In genomic region chr12:55705802-55706402, GRCh38 we compare ENCODE assay signal across 9 cellular contexts. TPM values are rescaled to one million over a fixed set of nuclear protein-coding genes. Genes with fewer than 3 reads are reported as not detected.
A peak's percentile ranks its signal among the peaks of the same experiment; 100 is the strongest.
DNase-seq lines count a peak whose midpoint lies in the region; ATAC-seq, FAIRE-seq and TF ChIP-seq lines count a peak whose summit lies in the region.
"Had no signal": no experiment of that assay in that cellular context is flagged by ENCODE, and none has a peak within 500 bp of the region (broad histone marks: within the 10 kb centered on the region; RNA-seq: fewer than 3 reads in every experiment).

No MANE protein-coding gene starts in this region.

- H3K4me2 ChIP-seq in KMS-11 = no peak overlapping the region
- no peak overlapping the region for H3K4me2 ChIP-seq in endothelial cell of umbilical vein (ENCODE audit: insufficient read depth, low read length)

- H3K9ac ChIP-seq in KMS-11 (no peak overlapping the region), endothelial cell of umbilical vein (replicated peaks; ENCODE audit: extremely low read depth, insufficient read depth, low read length) (no peak overlapping the region)

- TF ChIP-seq POLR2A in endothelial cell of umbilical vein (IDR thresholded peaks at IDR 0.05; ENCODE audit: low read depth, low read length) = no peak

- peaks cover 16% of the 10 kb centered on the region for H3K4me1 ChIP-seq in CD8-positive, alpha-beta memory T cell (ENCODE audit: insufficient read depth, low read length)
- H3K4me1 ChIP-seq in KMS-11 (ENCODE audit: low read depth, poor library complexity, severe bottlenecking) (peaks cover 13% of the 10 kb centered on the region), endothelial cell of umbilical vein (ENCODE audit: control insufficient read depth, extremely low read depth, insufficient read depth, low read length) (no peaks in the 10 kb centered on the region)

- no peak overlapping the region for H3K27ac Mint-ChIP-seq in CD8-positive, alpha-beta memory T cell
- H3K27ac Mint-ChIP-seq in neural crest cell (ENCODE audit: unreplicated experiment) = no peak overlapping the region

- no TSS peak for BruUV-seq in endothelial cell of umbilical vein (replicated peaks; lab: Mats Ljungman, UMichigan)

- H3K36me3 ChIP-seq in CD8-positive, alpha-beta memory T cell (ENCODE audit: insufficient read depth, low read length) = no peaks in the 10 kb centered on the region
- H3K36me3 ChIP-seq in KMS-11 (ENCODE audit: insufficient read depth) = no peaks in the 10 kb centered on the region
- H3K36me3 ChIP-seq in endothelial cell of umbilical vein (ENCODE audit: control insufficient read depth in 2 of 2, extremely low read depth in 1 of 2, insufficient read depth in 2 of 2, low read length in 2 of 2) = no peaks in the 10 kb centered on the region

- H3K9me3 ChIP-seq in CD8-positive, alpha-beta memory T cell (ENCODE audit: low read length) = no peaks in the 10 kb centered on the region
- H3K9me3 ChIP-seq in endothelial cell of umbilical vein (replicated peaks; ENCODE audit: control insufficient read depth, insufficient read depth, low read length) = no peaks in the 10 kb centered on the region

- CTCF ChIA-PET in CD8-positive, alpha-beta memory T cell (lab: Charles Lee) = interaction anchor here (1.0 to 1.3 kb wide), 3 partner anchors 60 to 124 kb away, joined by 4 to 5 read pairs (median 4); partner anchors contain the start of gene DNAJC14
- CTCF ChIA-PET in endothelial cell of umbilical vein (lab: Charles Lee) = interaction anchor here (0.6 to 2.0 kb wide), 6 partner anchors 12 to 62 kb away, joined by 3 to 8 read pairs (median 6); a partner anchor contains a TSS

- peak overlapping the region in 5 of 7 donors; percentile 34 to 61 (median 54) for H3K4me3 Mint-ChIP-seq in CD8-positive, alpha-beta memory T cell
- H3K4me3 Mint-ChIP-seq in neural crest cell = peak overlapping the region; percentile 87
- no peak overlapping the region for H3K4me3 Mint-ChIP-seq in activated T-cell treated with anti-CD3 and anti-CD28 coated beads, Interleukin-2, amount 50 U/mL, for 4 hours

- no peaks in the 10 kb centered on the region for H3K9me3 Mint-ChIP-seq in CD8-positive, alpha-beta memory T cell
- H3K9me3 Mint-ChIP-seq in neural crest cell = no peaks in the 10 kb centered on the region
- H3K9me3 Mint-ChIP-seq in activated T-cell treated with anti-CD3 and anti-CD28 coated beads, Interleukin-2, amount 50 U/mL, for 4 hours = no peaks in the 10 kb centered on the region

- no peak overlapping the region for H3K4me3 ChIP-seq in CD8-positive, alpha-beta memory T cell (ENCODE audit: low read length)
- no peak overlapping the region for H3K4me3 ChIP-seq in KMS-11 (IDR thresholded peaks at IDR 0.05; ENCODE audit: insufficient read depth, low read depth, low read length)
- no peak overlapping the region for H3K4me3 ChIP-seq in endothelial cell of umbilical vein (replicated peaks in 1 of 3; ENCODE audit: insufficient read depth in 1 of 3, low read depth in 1 of 3, low read length in 3 of 3)

- DNase-seq in CD8-positive, alpha-beta memory T cell = peak in 1 of 5 donors; percentile 47
- DNase-seq in endothelial cell of umbilical vein (ENCODE audit: low read depth, low spot score) (no peak), neural crest cell (ENCODE audit: low read depth, low spot score) (no peak), AG08396 (ENCODE audit: low spot score) (no peak), COLO829 (ENCODE audit: low spot score) (no peak)
- no peak for DNase-seq in activated T-cell treated with anti-CD3 and anti-CD28 coated beads, Interleukin-2, amount 50 U/mL, for 4 hours

- POLR2A ChIA-PET in CD8-positive, alpha-beta memory T cell (lab: Charles Lee) = interaction anchor here (1.0 kb wide), 1 partner anchor 10 kb away, joined by 3 read pairs; no protein-coding TSS in a partner anchor
- POLR2A ChIA-PET in endothelial cell of umbilical vein (lab: Charles Lee) = no interaction called here

- intact Hi-C loops in endothelial cell of umbilical vein (cut with micrococcal nuclease) = no loop called here

- peaks cover 12% of the 10 kb centered on the region for H3K27me3 ChIP-seq in CD8-positive, alpha-beta memory T cell (ENCODE audit: insufficient read depth, low read length, poor library complexity, severe bottlenecking)
- peaks cover 39% of the 10 kb centered on the region for H3K27me3 ChIP-seq in KMS-11 (ENCODE audit: insufficient read depth, low read depth)
- peaks cover 35 to 37% of the 10 kb centered on the region in 2 experiments for H3K27me3 ChIP-seq in endothelial cell of umbilical vein (ENCODE audit: control insufficient read depth in 2 of 2, insufficient read depth in 2 of 2, low read length in 2 of 2)

- H3K27me3 Mint-ChIP-seq in CD8-positive, alpha-beta memory T cell = peaks cover 25 to 29% of the 10 kb centered on the region in 2 donors
- peaks cover 45% of the 10 kb centered on the region for H3K27me3 Mint-ChIP-seq in neural crest cell (ENCODE audit: low read depth)
- H3K27me3 Mint-ChIP-seq in activated T-cell treated with anti-CD3 and anti-CD28 coated beads, Interleukin-2, amount 50 U/mL, for 4 hours (ENCODE audit: low read depth) = peaks cover 19% of the 10 kb centered on the region

- TF ChIP-seq CTCF in KMS-11 (conservative IDR thresholded peaks at IDR 0.05; ENCODE audit: low read depth, low read length) = peak; percentile 80
- peak; percentile 18 to 31 for TF ChIP-seq CTCF in endothelial cell of umbilical vein (IDR thresholded peaks at IDR 0.05; ENCODE audit: extremely low read depth in 1 of 2, insufficient read depth in 1 of 2, low read depth in 1 of 2, low read length in 2 of 2)
- peak; percentile 37 for TF ChIP-seq CTCF in neural crest cell (conservative IDR thresholded peaks at IDR 0.05)

- H3K79me2 ChIP-seq in KMS-11 (ENCODE audit: insufficient read depth, low read depth) = no peaks in the 10 kb centered on the region
- no peaks in the 10 kb centered on the region for H3K79me2 ChIP-seq in endothelial cell of umbilical vein (ENCODE audit: control insufficient read depth, insufficient read depth, low read length)

- H2AFZ ChIP-seq in KMS-11 (ENCODE audit: low read depth) = no peak overlapping the region
- no peak overlapping the region for H2AFZ ChIP-seq in endothelial cell of umbilical vein (ENCODE audit: low read depth, low read length)

- H3K4me1 Mint-ChIP-seq in CD8-positive, alpha-beta memory T cell = peaks cover 18 to 22% (median 20%) of the 10 kb centered on the region in 3 donors
- H3K4me1 Mint-ChIP-seq in neural crest cell = peaks cover 47% of the 10 kb centered on the region
- H3K4me1 Mint-ChIP-seq in activated T-cell treated with anti-CD3 and anti-CD28 coated beads, Interleukin-2, amount 50 U/mL, for 4 hours (ENCODE audit: low read depth) = peaks cover 18% of the 10 kb centered on the region

- no peak for FAIRE-seq in endothelial cell of umbilical vein (lab: Jason Lieb, UNC)

- no peak overlapping the region for H3K27ac ChIP-seq in CD8-positive, alpha-beta memory T cell (ENCODE audit: low read depth, low read length)
- H3K27ac ChIP-seq in KMS-11 (no peak overlapping the region), endothelial cell of umbilical vein (ENCODE audit: insufficient read depth, low read depth, low read length) (no peak overlapping the region)

- no peak for ATAC-seq in GM18520 (IDR thresholded peaks at IDR 0.05; ENCODE audit: unreplicated experiment)
- ATAC-seq in activated T-cell treated with anti-CD3 and anti-CD28 coated beads, Interleukin-2, amount 50 U/mL, for 4 hours = no peak
- ATAC-seq: Panc1 had no signal

- no peaks in the 10 kb centered on the region for H3K9me1 ChIP-seq in endothelial cell of umbilical vein (replicated peaks; ENCODE audit: control insufficient read depth, extremely low read depth, insufficient read depth, low read length)

- H4K20me1 ChIP-seq in KMS-11 (ENCODE audit: insufficient read depth) (no peaks in the 10 kb centered on the region), endothelial cell of umbilical vein (replicated peaks; ENCODE audit: control insufficient read depth, extremely low read depth, insufficient read depth, low read length) (no peaks in the 10 kb centered on the region)

- no peaks in the 10 kb centered on the region for H3K36me3 Mint-ChIP-seq in CD8-positive, alpha-beta memory T cell
- no peaks in the 10 kb centered on the region for H3K36me3 Mint-ChIP-seq in neural crest cell (ENCODE audit: low read depth)
- no peaks in the 10 kb centered on the region for H3K36me3 Mint-ChIP-seq in activated T-cell treated with anti-CD3 and anti-CD28 coated beads, Interleukin-2, amount 50 U/mL, for 4 hours (ENCODE audit: insufficient read depth)

- dilution Hi-C loops in endothelial cell of umbilical vein (cut with MboI; ENCODE audit: extremely low pct_ligation_motif_present, low sequenced_read_pairs) = no loop called here

RNA-seq across cellular contexts. Expression of gene ITGA7, which starts 1.8 kb away (rescaled TPM):
- 1 to 10 TPM; 2.7 to 3.1 TPM for total RNA-seq in CD8-positive, alpha-beta memory T cell
- polyA plus RNA-seq in CD8-positive, alpha-beta memory T cell = 0.36 TPM
- total RNA-seq in endothelial cell of umbilical vein (0.84 and 1.0 TPM in 2 replicates), neural crest cell (57.9 and 63.7 TPM in 2 replicates)
- 0.41 and 0.67 TPM in 2 replicates for polyA plus RNA-seq in endothelial cell of umbilical vein
- 0.21 and 0.28 TPM in 2 replicates for polyA plus RNA-seq in endothelial cell of umbilical vein (2011; cell fraction: cytosol; rRNA removed)
- 4.0 and 5.0 TPM in 2 replicates for polyA plus RNA-seq in endothelial cell of umbilical vein (2011; cell fraction: nucleus; rRNA removed)
- 0.15 and 0.20 TPM in 2 replicates for polyA plus RNA-seq in endothelial cell of umbilical vein (2012)
- 0.70 and 2.0 TPM in 2 replicates for polyA minus RNA-seq in endothelial cell of umbilical vein
- polyA minus RNA-seq in endothelial cell of umbilical vein (2011; cell fraction: cytosol; rRNA and poly(A)+ RNA removed) = not detected
- polyA minus RNA-seq in endothelial cell of umbilical vein (2011; cell fraction: nucleus; rRNA and poly(A)+ RNA removed) = 0.82 and 1.2 TPM in 2 replicates
- total RNA-seq in activated T-cell treated with anti-CD3 and anti-CD28 coated beads, Interleukin-2, amount 50 U/mL, for 4 hours = 1 to 10 TPM in 2 of 3 donors, under 1 TPM in 1; 0.91 to 1.4 (median 1.3) TPM

RNA-seq across cellular contexts. Expression of gene BLOC1S1, which starts 9.9 kb away (rescaled TPM):
- total RNA-seq in CD8-positive, alpha-beta memory T cell = 100 to 1,000 TPM in 1 of 2 experiments, 10 to 100 TPM in 1; 97.5 to 110 TPM
- polyA plus RNA-seq in CD8-positive, alpha-beta memory T cell = 90.2 TPM
- total RNA-seq in endothelial cell of umbilical vein (84.1 and 85.6 TPM in 2 replicates), neural crest cell (105 and 111 TPM in 2 replicates)
- polyA plus RNA-seq in endothelial cell of umbilical vein = 192 and 197 TPM in 2 replicates
- 217 and 240 TPM in 2 replicates for polyA plus RNA-seq in endothelial cell of umbilical vein (2011; cell fraction: cytosol; rRNA removed)
- polyA plus RNA-seq in endothelial cell of umbilical vein (2011; cell fraction: nucleus; rRNA removed) = 62.4 and 64.8 TPM in 2 replicates
- 96.7 and 111 TPM in 2 replicates for polyA plus RNA-seq in endothelial cell of umbilical vein (2012)
- polyA minus RNA-seq in endothelial cell of umbilical vein = 37.9 and 73.5 TPM in 2 replicates
- polyA minus RNA-seq in endothelial cell of umbilical vein (2011; cell fraction: cytosol; rRNA and poly(A)+ RNA removed) = 45.3 TPM
- 10.3 and 10.6 TPM in 2 replicates for polyA minus RNA-seq in endothelial cell of umbilical vein (2011; cell fraction: nucleus; rRNA and poly(A)+ RNA removed)
- 10 to 100 TPM; 60.7 to 65.7 (median 61.7) TPM for total RNA-seq in activated T-cell treated with anti-CD3 and anti-CD28 coated beads, Interleukin-2, amount 50 U/mL, for 4 hours

RNA-seq across cellular contexts. Expression of gene RDH5, which starts 14.3 kb away (rescaled TPM):
- total RNA-seq in CD8-positive, alpha-beta memory T cell = 1 to 10 TPM; 8.1 to 8.5 TPM
- 0.90 TPM for polyA plus RNA-seq in CD8-positive, alpha-beta memory T cell
- 2.7 and 6.1 TPM in 2 replicates for total RNA-seq in endothelial cell of umbilical vein
- 3.5 and 3.7 TPM in 2 replicates for polyA plus RNA-seq in endothelial cell of umbilical vein
- polyA plus RNA-seq in endothelial cell of umbilical vein (2011; cell fraction: cytosol; rRNA removed) = 1.1 and 1.7 TPM in 2 replicates
- polyA plus RNA-seq in endothelial cell of umbilical vein (2011; cell fraction: nucleus; rRNA removed) = 23.5 and 25.0 TPM in 2 replicates
- polyA plus RNA-seq in endothelial cell of umbilical vein (2012) = 1.0 and 1.1 TPM in 2 replicates
- 3.8 and 5.9 TPM in 2 replicates for polyA minus RNA-seq in endothelial cell of umbilical vein
- polyA minus RNA-seq in endothelial cell of umbilical vein (2011; cell fraction: cytosol; rRNA and poly(A)+ RNA removed) = not detected
- 7.7 and 8.9 TPM in 2 replicates for polyA minus RNA-seq in endothelial cell of umbilical vein (2011; cell fraction: nucleus; rRNA and poly(A)+ RNA removed)
- total RNA-seq in neural crest cell = 10.4 and 14.2 TPM in 2 replicates
- total RNA-seq in activated T-cell treated with anti-CD3 and anti-CD28 coated beads, Interleukin-2, amount 50 U/mL, for 4 hours = 1 to 10 TPM; 3.9 to 7.4 (median 5.1) TPM

RNA-seq across cellular contexts. Expression of gene CD63, which starts 22.9 kb away (rescaled TPM):
- total RNA-seq in CD8-positive, alpha-beta memory T cell = 100 to 1,000 TPM; 200 to 202 TPM
- polyA plus RNA-seq in CD8-positive, alpha-beta memory T cell = 375 TPM
- 1,054 and 1,063 TPM in 2 replicates for total RNA-seq in endothelial cell of umbilical vein
- polyA plus RNA-seq in endothelial cell of umbilical vein = 1,429 and 1,536 TPM in 2 replicates
- 1,126 and 1,307 TPM in 2 replicates for polyA plus RNA-seq in endothelial cell of umbilical vein (2011; cell fraction: cytosol; rRNA removed)
- 455 and 538 TPM in 2 replicates for polyA plus RNA-seq in endothelial cell of umbilical vein (2011; cell fraction: nucleus; rRNA removed)
- polyA plus RNA-seq in endothelial cell of umbilical vein (2012) = 1,051 and 1,290 TPM in 2 replicates
- polyA minus RNA-seq in endothelial cell of umbilical vein = 582 and 611 TPM in 2 replicates
- polyA minus RNA-seq in endothelial cell of umbilical vein (2011; cell fraction: cytosol; rRNA and poly(A)+ RNA removed) = 121 TPM
- polyA minus RNA-seq in endothelial cell of umbilical vein (2011; cell fraction: nucleus; rRNA and poly(A)+ RNA removed) = 62.3 and 71.7 TPM in 2 replicates
- 535 and 560 TPM in 2 replicates for total RNA-seq in neural crest cell
- total RNA-seq in activated T-cell treated with anti-CD3 and anti-CD28 coated beads, Interleukin-2, amount 50 U/mL, for 4 hours = 100 to 1,000 TPM; 158 to 177 (median 177) TPM

RNA-seq across cellular contexts. Expression of gene GDF11, which starts 37.0 kb away (rescaled TPM):
- total RNA-seq in CD8-positive, alpha-beta memory T cell = 10 to 100 TPM; 13.1 to 13.5 TPM
- polyA plus RNA-seq in CD8-positive, alpha-beta memory T cell = 1.4 TPM
- 18.7 and 19.8 TPM in 2 replicates for total RNA-seq in endothelial cell of umbilical vein
- 10.0 and 11.6 TPM in 2 replicates for polyA plus RNA-seq in endothelial cell of umbilical vein
- polyA plus RNA-seq in endothelial cell of umbilical vein (2011; cell fraction: cytosol; rRNA removed) = 7.6 and 9.6 TPM in 2 replicates
- polyA plus RNA-seq in endothelial cell of umbilical vein (2011; cell fraction: nucleus; rRNA removed) = 4.3 and 4.6 TPM in 2 replicates
- polyA plus RNA-seq in endothelial cell of umbilical vein (2012) = 18.4 and 22.3 TPM in 2 replicates
- polyA minus RNA-seq in endothelial cell of umbilical vein = 7.5 and 10.6 TPM in 2 replicates
- 3.0 TPM for polyA minus RNA-seq in endothelial cell of umbilical vein (2011; cell fraction: cytosol; rRNA and poly(A)+ RNA removed)
- polyA minus RNA-seq in endothelial cell of umbilical vein (2011; cell fraction: nucleus; rRNA and poly(A)+ RNA removed) = 2.3 and 5.0 TPM in 2 replicates
- total RNA-seq in neural crest cell = 66.6 and 67.0 TPM in 2 replicates
- total RNA-seq in activated T-cell treated with anti-CD3 and anti-CD28 coated beads, Interleukin-2, amount 50 U/mL, for 4 hours = 10 to 100 TPM; 12.3 to 15.5 (median 14.5) TPM

Comparison
In these comparisons a context has a peak if more than half of its experiments do, and no peak if none do; other contexts are left out.
1. CTCF ChIP-seq: peak in every context shown above with its lines; median percentile 80 in KMS-11; 37 in neural crest cell; 24 in endothelial cell of umbilical vein.
2. RNA of gene ITGA7, which starts 1.8 kb away (total RNA-seq): 57.9 to 63.7 TPM in neural crest cell; 2.7 to 3.1 TPM in CD8-positive, alpha-beta memory T cell, 0.91 to 1.4 TPM in activated T-cell treated with anti-CD3 and anti-CD28 coated beads, Interleukin-2, amount 50 U/mL, for 4 hours and 0.84 to 1.0 TPM in endothelial cell of umbilical vein; every median in the first group is over 10 times any median in the second.